6 cellular contexts compared by ENCODE assay signal in genomic region chr16:15130943-15131700, GRCh38. TPM values are rescaled to one million over a fixed set of nuclear protein-coding genes. Genes with fewer than 3 reads are reported as not detected.
DNase-seq lines count a peak whose midpoint lies in the region; ATAC-seq and TF ChIP-seq lines count a peak whose summit lies in the region.
"Not testable (repeated sequence)": the region's sequence is repeated elsewhere in the genome, so short reads cannot be mapped to it uniquely, and the experiment has no call there.

No MANE protein-coding gene starts in this region.

- not testable (repeated sequence) for H3K9me1 ChIP-seq in IMR-90 (ENCODE audit: insufficient read depth, low read length)

- WGBS in IMR-90 (ENCODE audit: extremely low coverage in 2 of 2, insufficient read length in 1 of 2), 2 experiments: 100% methylated on average over 1 of the region's 51 CpGs; no CpG with 5 or more reads in 1 of the 2 experiments
- 83% methylated on average over 1 of the region's 51 CpGs for WGBS in right lobe of liver (ENCODE audit: insufficient coverage, low coverage, low lambda C conversion rate, missing lambda C conversion rate)

- not testable (repeated sequence) for TF ChIP-seq POLR2A in IMR-90 (IDR thresholded peaks at IDR 0.05; ENCODE audit: low read depth, low read length); right lobe of liver (IDR thresholded peaks at IDR 0.05)

- intact Hi-C loops in IMR-90 (cut with micrococcal nuclease); left cardiac atrium (cut with DNase I); right lobe of liver (cut with DNase I); posterior vena cava (cut with DNase I): not testable (repeated sequence)

- not testable (repeated sequence) for H3K4me3 ChIP-seq in IMR-90 (ENCODE audit: insufficient read depth, low read depth, low read length); right lobe of liver

- not testable (repeated sequence) for H3K56ac ChIP-seq in IMR-90 (ENCODE audit: extremely low read depth, insufficient read depth, low read length)

- not testable (repeated sequence) for H4K20me1 ChIP-seq in IMR-90 (ENCODE audit: insufficient read depth, low read length)

- H3K4me2 ChIP-seq in IMR-90 (ENCODE audit: low read depth, low read length): not testable (repeated sequence)

- not testable (repeated sequence) for H4K8ac ChIP-seq in IMR-90 (ENCODE audit: low read depth in 2 of 2, low read length in 2 of 2)

- not testable (repeated sequence) for H2BK5ac ChIP-seq in IMR-90 (ENCODE audit: low read depth, low read length, poor library complexity, severe bottlenecking)

- not testable (repeated sequence) for DNase-seq in IMR-90
- peak; percentile 23 for DNase-seq in activated CD8-positive, alpha-beta memory T cell treated with anti-CD3 and anti-CD28 coated beads, Interleukin-2, amount 50 U/mL, for 48 hours
- DNase-seq in left cardiac atrium (peak; percentile 4), right lobe of liver (peak in 2 of 3 donors; percentile 16 to 17), posterior vena cava (ENCODE audit: low spot score) (peak; percentile 56), type B pancreatic cell (ENCODE audit: extremely low spot score, unreplicated experiment) (peak; percentile 42)

- H3K4ac ChIP-seq in IMR-90 (ENCODE audit: low read depth, low read length): not testable (repeated sequence)

- not testable (repeated sequence) for ATAC-seq in IMR-90 (ENCODE audit: low read depth); left cardiac atrium; right lobe of liver

- H3K27ac Mint-ChIP-seq in type B pancreatic cell: not testable (repeated sequence)

- dilution Hi-C loops in IMR-90 (cut with HindIII; ENCODE audit: low sequenced_read_pairs, unreplicated experiment): not testable (repeated sequence)

- not testable (repeated sequence) for H3K23ac ChIP-seq in IMR-90 (ENCODE audit: low read depth, low read length)

- not testable (repeated sequence) for H3K9ac ChIP-seq in IMR-90 (ENCODE audit: low read depth, low read length)

- H3K9me3 ChIP-seq in IMR-90 (ENCODE audit: control insufficient read depth, insufficient read depth, low read length); right lobe of liver: not testable (repeated sequence)

- TSS peak; percentile 42 for BruUV-seq in IMR-90 (replicated peaks; lab: Mats Ljungman, UMichigan)

- not testable (repeated sequence) for H4K91ac ChIP-seq in IMR-90 (ENCODE audit: insufficient read depth, low read depth, low read length)

- H2AFZ ChIP-seq in IMR-90 (replicated peaks; ENCODE audit: low read length, poor library complexity): not testable (repeated sequence)

- H3K27me3 Mint-ChIP-seq in type B pancreatic cell: not testable (repeated sequence)

- TF ChIP-seq CTCF in IMR-90 (conservative IDR thresholded peaks at IDR 0.05; ENCODE audit: low read depth, low read length); right lobe of liver (IDR thresholded peaks at IDR 0.05); type B pancreatic cell (conservative IDR thresholded peaks at IDR 0.05): not testable (repeated sequence)

- POLR2A ChIA-PET in IMR-90 (lab: Charles Lee; ENCODE audit: unreplicated experiment): not testable (repeated sequence)

- H2BK15ac ChIP-seq in IMR-90 (ENCODE audit: low read depth, low read length): not testable (repeated sequence)

- not testable (repeated sequence) for H2AK5ac ChIP-seq in IMR-90 (ENCODE audit: low read depth, low read length)

- not testable (repeated sequence) for H3K27ac ChIP-seq in IMR-90 (ENCODE audit: insufficient read depth, low read length); right lobe of liver

- not testable (repeated sequence) for H3K9me3 Mint-ChIP-seq in type B pancreatic cell

- CTCF ChIA-PET in IMR-90 (lab: Yijun Ruan, JAX): not testable (repeated sequence)

- TF ChIP-seq RAD21 in IMR-90 (IDR thresholded peaks at IDR 0.05; ENCODE audit: low read length): not testable (repeated sequence)

- H4K5ac ChIP-seq in IMR-90 (ENCODE audit: low read depth, low read length): not testable (repeated sequence)

- not testable (repeated sequence) for H2BK120ac ChIP-seq in IMR-90 (ENCODE audit: low read depth, low read length)

- H3K27me3 ChIP-seq in IMR-90 (ENCODE audit: control insufficient read depth, insufficient read depth, low read length); right lobe of liver: not testable (repeated sequence)

- peaks cover 12% of the 10 kb centered on the region for H3K36me3 ChIP-seq in IMR-90 (ENCODE audit: control insufficient read depth, insufficient read depth, low read length)
- H3K36me3 ChIP-seq in right lobe of liver: not testable (repeated sequence)

- in situ Hi-C loops in IMR-90 (cut with MboI; ENCODE audit: low sequenced_read_pairs): not testable (repeated sequence)

- H3K4me1 Mint-ChIP-seq in type B pancreatic cell (ENCODE audit: unreplicated experiment): not testable (repeated sequence)

- not testable (repeated sequence) for H3K4me1 ChIP-seq in IMR-90 (ENCODE audit: control insufficient read depth, insufficient read depth, low read length); right lobe of liver

- H2AK9ac ChIP-seq in IMR-90 (replicated peaks; ENCODE audit: low read depth, low read length, poor library complexity): not testable (repeated sequence)

- H3K14ac ChIP-seq in IMR-90 (replicated peaks; ENCODE audit: low read depth, low read length): not testable (repeated sequence)

- H3K79me1 ChIP-seq in IMR-90 (ENCODE audit: low read depth in 1 of 2, low read length in 2 of 2): not testable (repeated sequence)

- not testable (repeated sequence) for H2BK20ac ChIP-seq in IMR-90 (ENCODE audit: low read depth, low read length)

- H3K18ac ChIP-seq in IMR-90 (ENCODE audit: low read depth, low read length): not testable (repeated sequence)

- not testable (repeated sequence) for H3K36me3 Mint-ChIP-seq in type B pancreatic cell

- not testable (repeated sequence) for H3K4me3 Mint-ChIP-seq in type B pancreatic cell

RNA-seq across cellular contexts. Expression of gene RRN3, which starts 37.0 kb away (rescaled TPM):
- 47.7 and 58.3 TPM in 2 replicates for total RNA-seq in IMR-90 (2012; rRNA removed)
- polyA plus RNA-seq in IMR-90 (2012; rRNA removed): 17.6 and 22.1 TPM in 2 replicates
- polyA plus RNA-seq in IMR-90 (2012; cell fraction: cytosol; rRNA removed): 4.0 and 7.1 TPM in 2 replicates
- polyA plus RNA-seq in IMR-90 (2012; cell fraction: nucleus; rRNA removed; ENCODE audit: low replicate concordance): 4.7 and 25.4 TPM in 2 replicates
- 10 to 100 TPM; 20.0 to 25.6 TPM for total RNA-seq in left cardiac atrium
- 10 to 100 TPM; 13.0 to 20.4 (median 16.2) TPM for total RNA-seq in right lobe of liver
- total RNA-seq in posterior vena cava: 10 to 100 TPM; 21.5 to 24.3 TPM
- 29.9 and 35.7 TPM in 2 replicates for total RNA-seq in type B pancreatic cell (ENCODE audit: low replicate concordance)
